ENCODE assay signal across 8 cellular contexts in the genomic region with DNA sequence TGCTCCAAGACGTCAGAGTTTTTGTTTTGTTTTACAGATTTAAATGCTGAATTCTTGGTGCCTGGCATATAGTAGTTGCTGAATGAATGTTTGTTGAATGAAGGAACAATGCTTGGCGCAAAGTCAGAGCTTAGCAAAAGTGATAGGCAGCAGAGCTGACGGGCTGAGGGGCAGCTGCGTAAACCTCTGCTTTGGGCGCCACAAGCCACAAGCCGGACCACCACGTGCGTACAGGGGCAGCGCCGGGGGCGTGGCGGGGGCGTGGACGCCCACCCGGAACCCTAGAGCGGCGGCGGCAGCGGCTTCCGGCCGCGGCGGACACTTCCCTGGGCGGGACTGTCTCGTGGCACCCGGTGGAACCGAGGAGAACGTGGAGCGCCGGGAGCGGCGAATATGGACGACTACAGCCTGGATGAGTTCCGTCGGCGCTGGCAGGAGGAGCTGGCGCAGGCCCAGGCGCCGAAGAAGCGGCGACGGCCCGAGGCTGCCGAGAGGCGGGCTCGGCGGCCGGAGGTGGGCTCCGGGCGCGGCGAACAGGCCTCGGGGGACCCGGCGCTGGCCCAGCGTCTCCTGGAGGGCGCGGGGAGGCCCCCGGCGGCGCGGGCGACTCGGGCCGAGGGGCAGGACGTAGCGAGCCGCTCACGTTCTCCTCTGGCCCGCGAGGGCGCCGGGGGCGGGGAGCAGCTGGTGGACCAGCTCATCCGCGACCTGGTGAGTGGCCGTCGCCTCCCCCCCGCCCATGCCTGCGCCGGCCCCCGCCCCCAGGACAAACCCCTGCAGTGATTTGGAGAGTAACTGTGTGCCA. TPM values are rescaled to one million over a fixed set of nuclear protein-coding genes. Genes with fewer than 3 reads are reported as not detected.
DNase-seq lines count a peak whose midpoint lies in the region; ATAC-seq, FAIRE-seq and TF ChIP-seq lines count a peak whose summit lies in the region.

Gene FBXW8, plus strand, starts transcription at position 306 of the 805 bp plus-strand sequence. Its CDS starts 88 bp downstream, at position 394.

- WGBS in adrenal gland, 4 donors, result 0 to 1% (median 1%) methylated on average over 8 to 82 of the region's 82 CpGs

- H3K4me3 ChIP-seq in H7 (ENCODE audit: insufficient read depth, low read depth, low read length), result peak within 1 kb of the TSS; percentile 70
- H3K4me3 ChIP-seq in adrenal gland, result peak within 1 kb of the TSS; percentile 42 to 99 (median 73)

- no peak for TF ChIP-seq CTCF in adrenal gland (IDR thresholded peaks at IDR 0.05)

- H3K36me3 ChIP-seq in H7 (replicated peaks; ENCODE audit: control insufficient read depth, insufficient read depth, low read length), result no peaks in the 10 kb centered on the region
- no peaks in the 10 kb centered on the region for H3K36me3 ChIP-seq in adrenal gland (replicated peaks in 1 of 2)

- FAIRE-seq in urothelium cell line (lab: Jason Lieb, UNC), result peak; percentile 85

- TF ChIP-seq POLR2A in adrenal gland (IDR thresholded peaks at IDR 0.05), result no peak

- H3K4me1 ChIP-seq in adrenal gland (replicated peaks in 1 of 2), result peaks cover 0 to 7% of the 10 kb centered on the region in 2 donors

- peak; percentile 96 for ATAC-seq in left ventricle myocardium superior

- intact Hi-C loops in adrenal gland (cut with DNase I), result no loop called here
- intact Hi-C loops in left ventricle myocardium superior (cut with micrococcal nuclease), result no loop called here

- no peaks in the 10 kb centered on the region for H3K27me3 ChIP-seq in H7 (ENCODE audit: control insufficient read depth, insufficient read depth, low read length)
- H3K27me3 ChIP-seq in adrenal gland, result no peaks in the 10 kb centered on the region

- DNase-seq in GM04504 (ENCODE audit: low read depth) (peak; percentile 37), H7 (peak; percentile 94), M059J (ENCODE audit: low read depth) (peak; percentile 63), SW 1271 (lab: John Stamatoyannopoulos, UW) (peak; percentile 44 to 75), adrenal gland (peak; percentile 65 to 83 (median 70)), left ventricle myocardium superior (peak; percentile 89), pulmonary artery endothelial cell (ENCODE audit: low read depth, low spot score) (peak; percentile 22), urothelium cell line (ENCODE audit: low spot score) (peak; percentile 89)

- H3K27ac ChIP-seq in adrenal gland, result peak within 1 kb of the TSS in 4 of 5 donors; percentile 70 to 90 (median 79)

- H3K9me3 ChIP-seq in adrenal gland (replicated peaks in 1 of 3), result no peaks in the 10 kb centered on the region

RNA-seq across cellular contexts. Expression of gene FBXW8, which starts in this region (rescaled TPM):
- total RNA-seq in H7 (2014; rRNA removed; shearing (Covaris generic)), result 10.4 and 13.2 TPM in 2 replicates
- 9.0 and 18.2 TPM in 2 replicates for total RNA-seq in M059J (2014; rRNA removed; shearing (Covaris generic))
- 10 to 100 TPM; 13.8 to 19.1 (median 16.5) TPM for total RNA-seq in adrenal gland
- polyA plus RNA-seq in adrenal gland, result 1 to 10 TPM; 2.9 to 9.7 (median 4.2) TPM
- total RNA-seq in left ventricle myocardium superior, result 5.1 TPM
- total RNA-seq in pulmonary artery endothelial cell, result 6.1 and 9.2 TPM in 2 replicates

Comparison
In these comparisons a context has a peak if more than half of its experiments do, and no peak if none do; other contexts are left out.
1. Peak in every context shown above with its lines: DNase-seq, ATAC-seq, H3K4me3 ChIP-seq and H3K27ac ChIP-seq.
2. DNase-seq: peak in every context shown above with its lines; median percentile 94 in H7; 89 in left ventricle myocardium superior; 89 in urothelium cell line; 70 in adrenal gland; 63 in M059J; 60 in SW 1271; 37 in GM04504; 22 in pulmonary artery endothelial cell.